2 cellular contexts compared by ENCODE assay signal in genomic region chr3:45988804-45989203, GRCh38.
TF ChIP-seq lines count a peak whose summit lies in the region.

No MANE protein-coding gene starts in this region.

TF ChIP-seq in HCT116, 20 proteins besides CTCF, POLR2A, EP300 and RAD21:
- TF ChIP-seq ELF1 (IDR thresholded peaks at IDR 0.05; ENCODE audit: borderline replicate concordance, low read depth) (no peak), ZBTB33 (IDR thresholded peaks at IDR 0.05; ENCODE audit: extremely low read depth, insufficient replicate concordance, low read length) (no peak), FOSL1 (IDR thresholded peaks at IDR 0.05; ENCODE audit: low read depth) (no peak), MAX (IDR thresholded peaks at IDR 0.05) (no peak), ATF3 (IDR thresholded peaks at IDR 0.05) (no peak)

TF ChIP-seq in GM23338, 12 proteins besides CTCF, POLR2A, EP300 and RAD21:
- TF ChIP-seq EZH2phosphoT487 (IDR thresholded peaks at IDR 0.05; ENCODE audit: unreplicated experiment) (no peak), ETS1 (IDR thresholded peaks at IDR 0.05) (no peak), EZH2 (IDR thresholded peaks at IDR 0.05; ENCODE audit: low read depth, unreplicated experiment) (no peak), STAT1 (IDR thresholded peaks at IDR 0.05; ENCODE audit: unreplicated experiment) (no peak), ZNF462 (CRISPR knock-in tag; IDR thresholded peaks at IDR 0.05) (no peak), CREB1 (CRISPR knock-in tag; IDR thresholded peaks at IDR 0.05; ENCODE audit: low read depth) (no peak), JUNB (IDR thresholded peaks at IDR 0.05; ENCODE audit: unreplicated experiment) (no peak), ZNF331 (CRISPR knock-in tag; IDR thresholded peaks at IDR 0.05; ENCODE audit: low read depth) (no peak), NANOG (IDR thresholded peaks at IDR 0.05; ENCODE audit: borderline replicate concordance) (no peak), REST (IDR thresholded peaks at IDR 0.05; ENCODE audit: unreplicated experiment) (no peak)
TF ChIP-seq in GM23338: peak in this region for 0.
